Comparison of ENCODE assay signal across 7 cellular contexts in the genomic region with DNA sequence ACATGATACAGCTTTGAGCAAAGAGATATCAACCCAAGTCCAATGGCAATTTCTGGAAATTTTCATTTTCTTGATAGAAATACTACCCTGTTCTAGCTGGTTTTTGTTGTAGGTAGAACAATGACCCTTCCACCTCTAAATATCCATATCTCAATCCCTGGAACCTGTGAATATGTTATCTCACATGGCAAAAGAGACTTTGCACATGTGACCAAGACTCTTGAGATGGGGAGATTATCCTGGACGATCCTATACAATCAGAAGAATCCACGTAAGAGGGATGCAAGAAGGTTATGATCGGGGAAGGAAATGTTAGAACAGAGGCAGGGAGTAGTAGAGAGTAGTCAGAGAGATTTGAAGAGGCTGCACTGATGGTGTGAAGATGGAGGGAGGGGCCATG.
"Had no signal": no experiment of that assay in that cellular context is flagged by ENCODE, and none has a peak within 500 bp of the region (broad histone marks: within the 10 kb centered on the region; RNA-seq: fewer than 3 reads in every experiment).

No MANE protein-coding gene starts in this region.

- H3K4me1 ChIP-seq: HAP-1 had no signal

- H3K4me3 Mint-ChIP-seq: IgD-negative memory B cell had no signal

- H3K9ac ChIP-seq: GM23248 had no signal

- H3K4me3 ChIP-seq: GM23248, HAP-1 had no signal

- H3K9me3 ChIP-seq: HAP-1 had no signal

- H3K36me3 ChIP-seq: HAP-1 had no signal

- FAIRE-seq: HTR-8/SVneo had no signal

- H3K27me3 Mint-ChIP-seq: IgD-negative memory B cell had no signal

- H3K27ac ChIP-seq: GM23248 had no signal

- DNase-seq: GOT3, H7 had no signal

- ATAC-seq: HCT116 had no signal

- H2AFZ ChIP-seq: GM23248 had no signal
